3 cellular contexts compared by ENCODE assay signal in genomic region chr4:6909970-6910339, GRCh38.
TF ChIP-seq lines count a peak whose summit lies in the region.

No MANE protein-coding gene starts in this region.

TF ChIP-seq in GM23338, 12 proteins besides CTCF, POLR2A, EP300 and RAD21:
- TF ChIP-seq ZNF114 (CRISPR knock-in tag; IDR thresholded peaks at IDR 0.05) (no peak), CREB1 (CRISPR knock-in tag; IDR thresholded peaks at IDR 0.05; ENCODE audit: low read depth) (no peak), JUNB (IDR thresholded peaks at IDR 0.05; ENCODE audit: unreplicated experiment) (no peak), NANOG (IDR thresholded peaks at IDR 0.05; ENCODE audit: borderline replicate concordance) (no peak), EZH2phosphoT487 (IDR thresholded peaks at IDR 0.05; ENCODE audit: unreplicated experiment) (no peak), STAT1 (IDR thresholded peaks at IDR 0.05; ENCODE audit: unreplicated experiment) (no peak)
TF ChIP-seq in GM23338: peak in this region for 0.

TF ChIP-seq in K562, 482 proteins besides CTCF, POLR2A, EP300 and RAD21 (continues in another document):
- TF ChIP-seq, protein P1, sequence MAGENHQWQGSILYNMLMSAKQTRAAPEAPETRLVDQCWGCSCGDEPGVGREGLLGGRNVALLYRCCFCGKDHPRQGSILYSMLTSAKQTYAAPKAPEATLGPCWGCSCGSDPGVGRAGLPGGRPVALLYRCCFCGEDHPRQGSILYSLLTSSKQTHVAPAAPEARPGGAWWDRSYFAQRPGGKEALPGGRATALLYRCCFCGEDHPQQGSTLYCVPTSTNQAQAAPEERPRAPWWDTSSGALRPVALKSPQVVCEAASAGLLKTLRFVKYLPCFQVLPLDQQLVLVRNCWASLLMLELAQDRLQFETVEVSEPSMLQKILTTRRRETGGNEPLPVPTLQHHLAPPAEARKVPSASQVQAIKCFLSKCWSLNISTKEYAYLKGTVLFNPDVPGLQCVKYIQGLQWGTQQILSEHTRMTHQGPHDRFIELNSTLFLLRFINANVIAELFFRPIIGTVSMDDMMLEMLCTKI (IDR thresholded peaks at IDR 0.05; ENCODE audit: partially characterized antibody) = no peak
- TF ChIP-seq ZBTB8A (IDR thresholded peaks at IDR 0.05; ENCODE audit: partially characterized antibody) (no peak), E2F6 (IDR thresholded peaks at IDR 0.05; ENCODE audit: borderline replicate concordance in 1 of 2, extremely low read depth in 1 of 2, insufficient read depth in 1 of 2, insufficient read length in 1 of 2, low read depth in 1 of 2, low read length in 1 of 2, poor library complexity in 1 of 2, severe bottlenecking in 1 of 2) (peak; percentile 71 to 80), CBX1 (IDR thresholded peaks at IDR 0.05; ENCODE audit: low read depth) (no peak), YY1 (IDR thresholded peaks at IDR 0.05; ENCODE audit: borderline replicate concordance in 1 of 3, control insufficient read depth in 1 of 3, extremely low read depth in 1 of 3, insufficient read depth in 3 of 3, insufficient read length in 1 of 3, insufficient replicate concordance in 2 of 3, low read depth in 1 of 3, low read length in 2 of 3) (no peak), ZNF3 (CRISPR knock-in tag; IDR thresholded peaks at IDR 0.05) (no peak), AFF4 (CRISPR knock-in tag; IDR thresholded peaks at IDR 0.05) (0 out of 2 replicates have a peak, but pooled peaks have one; percentile 27), ERF (CRISPR knock-in tag; IDR thresholded peaks at IDR 0.05) (peak; percentile 60; the same call in 1 of the 2 replicates), CUX1 (CRISPR knock-in tag; IDR thresholded peaks at IDR 0.05) (no peak)

TF ChIP-seq in liver, 16 proteins besides CTCF, POLR2A, EP300 and RAD21:
- no peak for TF ChIP-seq EGR1 (IDR thresholded peaks at IDR 0.05; ENCODE audit: low read depth in 2 of 2)
- no peak for TF ChIP-seq FOXA2 (IDR thresholded peaks at IDR 0.05)
- TF ChIP-seq, protein P2, sequence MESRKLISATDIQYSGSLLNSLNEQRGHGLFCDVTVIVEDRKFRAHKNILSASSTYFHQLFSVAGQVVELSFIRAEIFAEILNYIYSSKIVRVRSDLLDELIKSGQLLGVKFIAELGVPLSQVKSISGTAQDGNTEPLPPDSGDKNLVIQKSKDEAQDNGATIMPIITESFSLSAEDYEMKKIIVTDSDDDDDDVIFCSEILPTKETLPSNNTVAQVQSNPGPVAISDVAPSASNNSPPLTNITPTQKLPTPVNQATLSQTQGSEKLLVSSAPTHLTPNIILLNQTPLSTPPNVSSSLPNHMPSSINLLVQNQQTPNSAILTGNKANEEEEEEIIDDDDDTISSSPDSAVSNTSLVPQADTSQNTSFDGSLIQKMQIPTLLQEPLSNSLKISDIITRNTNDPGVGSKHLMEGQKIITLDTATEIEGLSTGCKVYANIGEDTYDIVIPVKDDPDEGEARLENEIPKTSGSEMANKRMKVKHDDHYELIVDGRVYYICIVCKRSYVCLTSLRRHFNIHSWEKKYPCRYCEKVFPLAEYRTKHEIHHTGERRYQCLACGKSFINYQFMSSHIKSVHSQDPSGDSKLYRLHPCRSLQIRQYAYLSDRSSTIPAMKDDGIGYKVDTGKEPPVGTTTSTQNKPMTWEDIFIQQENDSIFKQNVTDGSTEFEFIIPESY (IDR thresholded peaks at IDR 0.05) = no peak
- TF ChIP-seq, protein P3, sequence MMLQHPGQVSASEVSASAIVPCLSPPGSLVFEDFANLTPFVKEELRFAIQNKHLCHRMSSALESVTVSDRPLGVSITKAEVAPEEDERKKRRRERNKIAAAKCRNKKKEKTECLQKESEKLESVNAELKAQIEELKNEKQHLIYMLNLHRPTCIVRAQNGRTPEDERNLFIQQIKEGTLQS (IDR thresholded peaks at IDR 0.05) = no peak
- TF ChIP-seq, protein P4, sequence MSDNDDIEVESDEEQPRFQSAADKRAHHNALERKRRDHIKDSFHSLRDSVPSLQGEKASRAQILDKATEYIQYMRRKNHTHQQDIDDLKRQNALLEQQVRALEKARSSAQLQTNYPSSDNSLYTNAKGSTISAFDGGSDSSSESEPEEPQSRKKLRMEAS (IDR thresholded peaks at IDR 0.05) = no peak
- no peak for TF ChIP-seq YY1 (IDR thresholded peaks at IDR 0.05)
- TF ChIP-seq TAF1 (conservative IDR thresholded peaks at IDR 0.05) = no peak
- no peak for TF ChIP-seq NR2F2 (IDR thresholded peaks at IDR 0.05)
- no peak for TF ChIP-seq JUND (IDR thresholded peaks at IDR 0.05)
- no peak for TF ChIP-seq RXRA (IDR thresholded peaks at IDR 0.05)
